In genomic region chr1:42035830-42036604, GRCh38 we compare ENCODE assay signal across 8 cellular contexts.
DNase-seq lines count a peak whose midpoint lies in the region; ATAC-seq and TF ChIP-seq lines count a peak whose summit lies in the region.

No MANE protein-coding gene starts in this region.

- H3K4me3 Mint-ChIP-seq in CD4-positive, alpha-beta memory T cell: peak overlapping the region; percentile 80 to 85 (median 84)
- peak overlapping the region; percentile 78 for H3K4me3 Mint-ChIP-seq in activated CD4-positive, alpha-beta memory T cell treated with anti-CD3 and anti-CD28 coated beads, Interleukin-2, amount 10 ng/mL, durations not matched to agents 7 days and 5 days

- H3K36me3 Mint-ChIP-seq in CD4-positive, alpha-beta memory T cell: peaks cover 2 to 4% of the 10 kb centered on the region in 2 donors
- peaks cover 4% of the 10 kb centered on the region for H3K36me3 Mint-ChIP-seq in activated CD4-positive, alpha-beta memory T cell treated with anti-CD3 and anti-CD28 coated beads, Interleukin-2, amount 10 ng/mL, durations not matched to agents 7 days and 5 days (ENCODE audit: low read depth)

- no peaks in the 10 kb centered on the region for H3K9me3 ChIP-seq in CD4-positive, alpha-beta memory T cell (ENCODE audit: control insufficient read depth in 1 of 2, low read length in 2 of 2)
- no peaks in the 10 kb centered on the region for H3K9me3 ChIP-seq in ectodermal cell (ENCODE audit: control insufficient read depth, low read length)
- H3K9me3 ChIP-seq in lower lobe of right lung: no peaks in the 10 kb centered on the region

- TF ChIP-seq CTCF in lower lobe of right lung (IDR thresholded peaks at IDR 0.05): no peak

- H3K27me3 ChIP-seq in CD4-positive, alpha-beta memory T cell (ENCODE audit: insufficient read depth, low read length): no peaks in the 10 kb centered on the region
- peaks cover 54% of the 10 kb centered on the region for H3K27me3 ChIP-seq in ectodermal cell (ENCODE audit: control insufficient read depth, insufficient read depth, low read length, poor library complexity, severe bottlenecking)
- H3K27me3 ChIP-seq in lower lobe of right lung (ENCODE audit: low read depth): no peaks in the 10 kb centered on the region

- peaks cover 0 to 4% (median 0%) of the 10 kb centered on the region in 8 donors for H3K9me3 Mint-ChIP-seq in CD4-positive, alpha-beta memory T cell
- peaks cover 4% of the 10 kb centered on the region for H3K9me3 Mint-ChIP-seq in activated CD4-positive, alpha-beta memory T cell treated with anti-CD3 and anti-CD28 coated beads, Interleukin-2, amount 10 ng/mL, durations not matched to agents 7 days and 5 days

- WGBS in ectodermal cell, 2 experiments: 1% methylated on average over 59 to 60 of the region's 60 CpGs

- peaks cover 39% of the 10 kb centered on the region for H3K4me1 ChIP-seq in CD4-positive, alpha-beta memory T cell (ENCODE audit: insufficient read depth, low read length)
- H3K4me1 ChIP-seq in ectodermal cell (ENCODE audit: control insufficient read depth, insufficient read depth, low read length) (no peaks in the 10 kb centered on the region), lower lobe of right lung (peaks cover 11% of the 10 kb centered on the region)

- H3K27ac Mint-ChIP-seq in CD4-positive, alpha-beta memory T cell: peak overlapping the region in 5 of 7 donors; percentile 31 to 85 (median 72)
- peak overlapping the region; percentile 8 for H3K27ac Mint-ChIP-seq in activated CD4-positive, alpha-beta memory T cell treated with anti-CD3 and anti-CD28 coated beads, Interleukin-2, amount 10 ng/mL, durations not matched to agents 7 days and 5 days

- peak overlapping the region; percentile 40 for H3K27ac ChIP-seq in CD4-positive, alpha-beta memory T cell (ENCODE audit: low read depth, low read length)
- no peak overlapping the region for H3K27ac ChIP-seq in ectodermal cell (ENCODE audit: insufficient read depth, low read depth, low read length, poor library complexity, severe bottlenecking)
- peak overlapping the region; percentile 22 for H3K27ac ChIP-seq in lower lobe of right lung

- POLR2A ChIA-PET in CD4-positive, alpha-beta memory T cell (lab: Charles Lee; ENCODE audit: partially characterized antibody): interaction anchor here (1.0 to 3.1 kb wide), 5 partner anchors 116 to 230 kb away, joined by 3 to 15 read pairs (median 9); no protein-coding TSS in a partner anchor
- POLR2A ChIA-PET in activated CD4-positive, alpha-beta memory T cell treated with anti-CD3 and anti-CD28 coated beads, Interleukin-2, amount 10 ng/mL, durations not matched to agents 7 days and 5 days (lab: Charles Lee): interaction anchor here (0.6 to 3.6 kb wide), 3 partner anchors 109 to 144 kb away, joined by 3 to 25 read pairs (median 4); partner anchors contain the start of gene HIVEP3

- DNase-seq in CD4-positive, alpha-beta memory T cell: peak; percentile 95 to 98 (median 96)
- DNase-seq in NCI-H748 treated with DMSO at 0.1 percent for 48 hours (lab: John Stamatoyannopoulos, UW): peak; percentile 100
- DNase-seq in activated CD4-positive, alpha-beta memory T cell treated with anti-CD3 and anti-CD28 coated beads, Interleukin-2, amount 10 ng/mL, durations not matched to agents 7 days and 5 days: peak; percentile 98
- DNase-seq in lower lobe of right lung: peak; percentile 98
- peak; percentile 99 for DNase-seq in stimulated activated CD4-positive, alpha-beta T cell treated with anti-CD3 and anti-CD28 coated beads, Interleukin-4, amount 100 ng/mL, for 48 hours (ENCODE audit: low read depth in 2 of 2)

- intact Hi-C loops in CD4-positive, alpha-beta memory T cell (cut with micrococcal nuclease): loop anchor here (1.0 to 10.0 kb wide), 6 partner anchors 120 to 461 kb away; partner anchors contain the start of gene FOXJ3
- intact Hi-C loops in lower lobe of right lung (cut with DNase I): no loop called here

- CTCF ChIA-PET in CD4-positive, alpha-beta memory T cell (lab: Charles Lee; ENCODE audit: partially characterized antibody): interaction anchor here (1.5 kb wide), 1 partner anchor 116 kb away, joined by 8 read pairs; no protein-coding TSS in a partner anchor
- CTCF ChIA-PET in activated CD4-positive, alpha-beta memory T cell treated with anti-CD3 and anti-CD28 coated beads, Interleukin-2, amount 10 ng/mL, durations not matched to agents 7 days and 5 days (lab: Charles Lee): interaction anchor here (0.6 to 2.2 kb wide), 7 partner anchors 9 to 224 kb away, joined by 3 to 8 read pairs (median 5); no protein-coding TSS in a partner anchor

- H3K4me3 ChIP-seq in CD4-positive, alpha-beta memory T cell (ENCODE audit: low read length in 2 of 2): peak overlapping the region; percentile 67 to 71
- peak overlapping the region; percentile 74 for H3K4me3 ChIP-seq in ectodermal cell (ENCODE audit: insufficient read depth, low read depth, low read length)
- H3K4me3 ChIP-seq in lower lobe of right lung: peak overlapping the region; percentile 93

- peaks cover 28 to 47% (median 35%) of the 10 kb centered on the region in 4 donors for H3K4me1 Mint-ChIP-seq in CD4-positive, alpha-beta memory T cell
- peaks cover 40% of the 10 kb centered on the region for H3K4me1 Mint-ChIP-seq in activated CD4-positive, alpha-beta memory T cell treated with anti-CD3 and anti-CD28 coated beads, Interleukin-2, amount 10 ng/mL, durations not matched to agents 7 days and 5 days

- no peaks in the 10 kb centered on the region for H3K36me3 ChIP-seq in CD4-positive, alpha-beta memory T cell (ENCODE audit: insufficient read depth, low read length)
- no peaks in the 10 kb centered on the region for H3K36me3 ChIP-seq in ectodermal cell (ENCODE audit: control insufficient read depth, insufficient read depth, low read length)
- H3K36me3 ChIP-seq in lower lobe of right lung: no peaks in the 10 kb centered on the region

- ATAC-seq in GM19455 (IDR thresholded peaks at IDR 0.05; ENCODE audit: unreplicated experiment): peak; percentile 91
- peak; percentile 68 for ATAC-seq in HG03575 (IDR thresholded peaks at IDR 0.05; ENCODE audit: extremely low read depth, insufficient number of reproducible peaks, low FRiP score, unreplicated experiment)
- ATAC-seq in lower lobe of right lung: peak; percentile 98

- no peaks in the 10 kb centered on the region for H3K27me3 Mint-ChIP-seq in CD4-positive, alpha-beta memory T cell
- peaks cover 6% of the 10 kb centered on the region for H3K27me3 Mint-ChIP-seq in activated CD4-positive, alpha-beta memory T cell treated with anti-CD3 and anti-CD28 coated beads, Interleukin-2, amount 10 ng/mL, durations not matched to agents 7 days and 5 days
